8 cellular contexts compared by ENCODE assay signal in genomic region chr11:70397336-70397982, GRCh38. TPM values are rescaled to one million over a fixed set of nuclear protein-coding genes. Genes with fewer than 3 reads are reported as not detected.
DNase-seq lines count a peak whose midpoint lies in the region; ATAC-seq and TF ChIP-seq lines count a peak whose summit lies in the region.

No MANE protein-coding gene starts in this region.

- H3K27me3 Mint-ChIP-seq in WTC11 (ENCODE audit: low read depth): no peaks in the 10 kb centered on the region

- TF ChIP-seq EP300 in gastroesophageal sphincter (IDR thresholded peaks at IDR 0.05): no peak

- H3K27me3 ChIP-seq in gastroesophageal sphincter: no peaks in the 10 kb centered on the region

- H3K9me3 ChIP-seq in gastroesophageal sphincter: no peaks in the 10 kb centered on the region

- peak; percentile 42 for ATAC-seq in WTC11
- ATAC-seq in gastroesophageal sphincter: no peak
- no peak for ATAC-seq in HG02623 (IDR thresholded peaks at IDR 0.05; ENCODE audit: unreplicated experiment)
- no peak for ATAC-seq in HG02885 (IDR thresholded peaks at IDR 0.05; ENCODE audit: poor library complexity, unreplicated experiment)
- ATAC-seq in HG02840 (IDR thresholded peaks at IDR 0.05; ENCODE audit: low FRiP score, unreplicated experiment): no peak

- no peak for TF ChIP-seq POLR2A in gastroesophageal sphincter (IDR thresholded peaks at IDR 0.05)

- peaks cover 0 to 12% of the 10 kb centered on the region in 2 donors for H3K36me3 ChIP-seq in gastroesophageal sphincter

- no peaks in the 10 kb centered on the region for H3K9me3 Mint-ChIP-seq in WTC11

- TF ChIP-seq CTCF in WTC11 (IDR thresholded peaks at IDR 0.05) (no peak), gastroesophageal sphincter (IDR thresholded peaks at IDR 0.05) (no peak), retinal pigment epithelial cell (conservative IDR thresholded peaks at IDR 0.05; ENCODE audit: low read depth, low read length) (no peak)

- H3K4me3 ChIP-seq in gastroesophageal sphincter (peak overlapping the region; percentile 99 to 100), retinal pigment epithelial cell (ENCODE audit: low read length) (peak overlapping the region; percentile 82)

- peaks cover 25% of the 10 kb centered on the region for H3K36me3 Mint-ChIP-seq in WTC11

- POLR2A ChIA-PET in WTC11 (lab: Charles Lee): interaction anchor here (0.6 kb wide), 1 partner anchor 34 kb away, joined by 4 read pairs; no protein-coding TSS in a partner anchor

- peak overlapping the region; percentile 93 for H3K4me3 Mint-ChIP-seq in WTC11

- H3K27ac ChIP-seq in gastroesophageal sphincter: peak overlapping the region in 3 of 4 donors; percentile 90 to 94 (median 91)

- peaks cover 25% of the 10 kb centered on the region for H3K4me1 Mint-ChIP-seq in WTC11

- peaks cover 7 to 56% (median 20%) of the 10 kb centered on the region in 3 donors for H3K4me1 ChIP-seq in gastroesophageal sphincter

- CTCF ChIA-PET in WTC11 (lab: Charles Lee): interaction anchor here (1.1 to 1.6 kb wide), 2 partner anchors 19 to 114 kb away, joined by 3 to 5 read pairs; no protein-coding TSS in a partner anchor

- WGBS in gastroesophageal sphincter (ENCODE audit: low coverage in 1 of 2), 2 donors: 17 to 27% methylated on average over 9 to 13 of the region's 18 CpGs

- DNase-seq in ELF-1 (ENCODE audit: low read depth, low spot score) (peak; percentile 68), HuH-7 (ENCODE audit: low spot score) (peak; percentile 70), WTC11 (ENCODE audit: low spot score) (peak; percentile 37), retinal pigment epithelial cell (ENCODE audit: low read depth) (no peak)

- H3K27ac Mint-ChIP-seq in WTC11: peak overlapping the region; percentile 93

TF ChIP-seq in WTC11, 78 proteins besides CTCF, POLR2A, EP300 and RAD21:
- TF ChIP-seq FOXK1 (CRISPR knock-in tag; IDR thresholded peaks at IDR 0.05) (0 out of 2 replicates have a peak, but pooled peaks have one; percentile 9), ZNF121 (CRISPR knock-in tag; IDR thresholded peaks at IDR 0.05) (peak; percentile 43; the same call in 1 of the 2 replicates), ZNF425 (CRISPR knock-in tag; conservative IDR thresholded peaks at IDR 0.05) (no peak), ZBTB43 (CRISPR knock-in tag; IDR thresholded peaks at IDR 0.05) (0 out of 2 replicates have a peak, but pooled peaks have one; percentile 23), MYBL2 (CRISPR knock-in tag; IDR thresholded peaks at IDR 0.05) (0 out of 2 replicates have a peak, but pooled peaks have one; percentile 11), MLX (CRISPR knock-in tag; IDR thresholded peaks at IDR 0.05) (no peak)
TF ChIP-seq in WTC11: peak in this region for 4.

RNA-seq across cellular contexts. Expression of gene CTTN, which starts 0.9 kb away (rescaled TPM):
- 216 to 281 TPM (median 222 TPM) in 3 replicates for total RNA-seq in WTC11 (2021)
- 100 to 1,000 TPM; 164 to 316 (median 179) TPM for total RNA-seq in gastroesophageal sphincter
